1 cellular context compared by ENCODE assay signal in the genomic region with DNA sequence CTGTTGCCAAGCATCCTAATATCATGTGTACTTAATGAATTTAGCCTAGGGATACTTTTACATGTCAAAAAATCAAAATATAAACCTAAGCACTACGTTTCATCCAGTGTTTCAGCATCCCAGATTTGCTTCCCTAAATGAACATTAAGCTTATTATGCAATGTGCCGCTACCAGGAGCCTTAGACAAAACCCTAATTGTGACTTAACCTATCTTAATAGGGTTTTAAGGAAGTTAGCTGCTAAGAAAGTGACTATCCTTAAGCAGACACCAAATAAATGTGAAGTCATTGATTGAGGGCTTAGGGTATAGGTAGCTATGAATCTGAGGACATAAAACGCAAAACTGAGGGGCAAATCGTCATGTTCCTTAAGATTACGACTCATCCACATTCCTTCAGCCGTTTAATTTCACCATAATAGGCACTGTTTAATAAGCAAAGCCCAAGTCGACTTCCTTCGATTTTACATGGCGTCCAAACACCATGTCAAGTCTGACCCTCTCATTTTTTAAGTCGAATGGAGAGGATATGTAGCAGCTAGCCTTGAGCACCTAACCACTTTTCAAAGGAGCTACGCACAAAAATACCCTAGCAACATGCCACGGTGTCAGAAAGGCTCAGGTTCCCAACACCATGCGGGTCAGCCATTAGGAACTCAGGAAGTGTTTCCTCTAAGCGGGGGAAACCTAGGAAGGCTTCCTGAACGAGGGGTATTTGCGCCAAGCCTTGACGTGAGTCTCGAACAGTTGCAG.
TF ChIP-seq lines count a peak whose summit lies in the region.

No MANE protein-coding gene starts in this region.

TF ChIP-seq in HepG2, 621 proteins besides CTCF, POLR2A, EP300 and RAD21:
- no peak for TF ChIP-seq CENPT (CRISPR knock-in tag; IDR thresholded peaks at IDR 0.05; ENCODE audit: low read depth)
- peak; percentile 1; the same call in 1 of the 2 replicates for TF ChIP-seq NFIC (IDR thresholded peaks at IDR 0.05; ENCODE audit: low read length)
- TF ChIP-seq CHCHD3 (CRISPR knock-in tag; IDR thresholded peaks at IDR 0.05): 0 out of 2 replicates have a peak, but pooled peaks have one; percentile 20
- peak; percentile 94; the same call in 1 of the 2 replicates for TF ChIP-seq HMGA1 (CRISPR knock-in tag; conservative IDR thresholded peaks at IDR 0.05)
- peak; percentile 22; the same call in 1 of the 2 replicates for TF ChIP-seq SNAI1 (CRISPR knock-in tag; IDR thresholded peaks at IDR 0.05; ENCODE audit: borderline replicate concordance)
- peak; percentile 76; the same call in 1 of the 2 replicates for TF ChIP-seq KDM1A (CRISPR knock-in tag; IDR thresholded peaks at IDR 0.05)
- TF ChIP-seq ZNF124 (CRISPR knock-in tag; IDR thresholded peaks at IDR 0.05): no peak
- TF ChIP-seq ZNF18 (CRISPR knock-in tag; IDR thresholded peaks at IDR 0.05; ENCODE audit: insufficient replicate concordance): peak; percentile 12
- 0 out of 2 replicates have a peak, but pooled peaks have one; percentile 46 for TF ChIP-seq ZMYM2 (CRISPR knock-in tag; IDR thresholded peaks at IDR 0.05)
- TF ChIP-seq ZNF567 (CRISPR knock-in tag; IDR thresholded peaks at IDR 0.05; ENCODE audit: borderline replicate concordance): 0 out of 2 replicates have a peak, but pooled peaks have one; percentile 8
- peak; percentile 4 for TF ChIP-seq TEAD3 (CRISPR knock-in tag; optimal IDR thresholded peaks at IDR 0.05; ENCODE audit: borderline replicate concordance)
- peak; percentile 10 for TF ChIP-seq RBM22 (optimal IDR thresholded peaks at IDR 0.05; ENCODE audit: low read length)
- TF ChIP-seq ZNF317 (CRISPR knock-in tag; IDR thresholded peaks at IDR 0.05): no peak
- no peak for TF ChIP-seq PRDM15 (CRISPR knock-in tag; IDR thresholded peaks at IDR 0.05)
- TF ChIP-seq GATAD2A (CRISPR knock-in tag; IDR thresholded peaks at IDR 0.05): 0 out of 2 replicates have a peak, but pooled peaks have one; percentile 8
- TF ChIP-seq ONECUT2 (CRISPR knock-in tag; IDR thresholded peaks at IDR 0.05): 0 out of 2 replicates have a peak, but pooled peaks have one; percentile 43
- TF ChIP-seq ETV6 (CRISPR knock-in tag; conservative IDR thresholded peaks at IDR 0.05): no peak
- TF ChIP-seq ZFP37 (CRISPR knock-in tag; IDR thresholded peaks at IDR 0.05; ENCODE audit: borderline replicate concordance): 0 out of 2 replicates have a peak, but pooled peaks have one; percentile 78
- TF ChIP-seq GATA4 (IDR thresholded peaks at IDR 0.05; ENCODE audit: borderline replicate concordance, low read depth): no peak
- TF ChIP-seq ERF (CRISPR knock-in tag; IDR thresholded peaks at IDR 0.05): no peak
- TF ChIP-seq TP53 (CRISPR knock-in tag; conservative IDR thresholded peaks at IDR 0.05): 0 out of 2 replicates have a peak, but pooled peaks have one; percentile 50
- TF ChIP-seq RFX5 (IDR thresholded peaks at IDR 0.05; ENCODE audit: low read depth, low read length): peak; percentile 27; the same call in 1 of the 2 replicates
- no peak for TF ChIP-seq ZC3H13 (CRISPR knock-in tag; IDR thresholded peaks at IDR 0.05)
- peak; percentile 40 for TF ChIP-seq MTF2 (CRISPR knock-in tag; IDR thresholded peaks at IDR 0.05; ENCODE audit: borderline replicate concordance)
- no peak for TF ChIP-seq ZBTB21 (CRISPR knock-in tag; IDR thresholded peaks at IDR 0.05)
- TF ChIP-seq SIX1 (CRISPR knock-in tag; IDR thresholded peaks at IDR 0.05; ENCODE audit: borderline replicate concordance): 0 out of 2 replicates have a peak, but pooled peaks have one; percentile 23
- TF ChIP-seq ZNF703 (CRISPR knock-in tag; IDR thresholded peaks at IDR 0.05; ENCODE audit: borderline replicate concordance): no peak
- TF ChIP-seq ZMYM3 (CRISPR knock-in tag; IDR thresholded peaks at IDR 0.05): peak; percentile 76
- TF ChIP-seq CBX2 (IDR thresholded peaks at IDR 0.05; ENCODE audit: low read depth, low read length): no peak
- peak; percentile 53; the same call in 1 of the 2 replicates for TF ChIP-seq CBX2 (CRISPR knock-in tag; IDR thresholded peaks at IDR 0.05; ENCODE audit: low read depth)
- TF ChIP-seq ZNF530 (CRISPR knock-in tag; IDR thresholded peaks at IDR 0.05; ENCODE audit: low read depth): no peak
- TF ChIP-seq DZIP1 (CRISPR knock-in tag; IDR thresholded peaks at IDR 0.05): no peak
- TF ChIP-seq ZFP36 (IDR thresholded peaks at IDR 0.05; ENCODE audit: borderline replicate concordance, low read depth, low read length, partially characterized antibody): peak; percentile 97
- TF ChIP-seq GFI1 (CRISPR knock-in tag; IDR thresholded peaks at IDR 0.05; ENCODE audit: borderline replicate concordance): no peak
- TF ChIP-seq CC2D1A (CRISPR knock-in tag; IDR thresholded peaks at IDR 0.05): 0 out of 2 replicates have a peak, but pooled peaks have one; percentile 91
- TF ChIP-seq MZF1 (CRISPR knock-in tag; IDR thresholded peaks at IDR 0.05; ENCODE audit: borderline replicate concordance): 0 out of 2 replicates have a peak, but pooled peaks have one; percentile 61
- TF ChIP-seq, protein P1, sequence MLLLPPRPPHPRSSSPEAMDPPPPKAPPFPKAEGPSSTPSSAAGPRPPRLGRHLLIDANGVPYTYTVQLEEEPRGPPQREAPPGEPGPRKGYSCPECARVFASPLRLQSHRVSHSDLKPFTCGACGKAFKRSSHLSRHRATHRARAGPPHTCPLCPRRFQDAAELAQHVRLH (CRISPR knock-in tag; IDR thresholded peaks at IDR 0.05; ENCODE audit: borderline replicate concordance, low read depth): 0 out of 2 replicates have a peak, but pooled peaks have one; percentile 28
- TF ChIP-seq LRRFIP1 (CRISPR knock-in tag; conservative IDR thresholded peaks at IDR 0.05): 0 out of 2 replicates have a peak, but pooled peaks have one; percentile 67
- no peak; the same call in 1 of the 2 replicates for TF ChIP-seq SETDB1 (CRISPR knock-in tag; IDR thresholded peaks at IDR 0.05; ENCODE audit: borderline replicate concordance)
- no peak for TF ChIP-seq SMARCC2 (IDR thresholded peaks at IDR 0.05)
